In genomic region chr1:33612877-33613487, GRCh38 we compare ENCODE assay signal across 9 cellular contexts.
DNase-seq lines count a peak whose midpoint lies in the region; ATAC-seq, FAIRE-seq and TF ChIP-seq lines count a peak whose summit lies in the region.
"Had no signal": no experiment of that assay in that cellular context is flagged by ENCODE, and none has a peak within 500 bp of the region (broad histone marks: within the 10 kb centered on the region; RNA-seq: fewer than 3 reads in every experiment).

No MANE protein-coding gene starts in this region.

- H3K9me2 ChIP-seq in OCI-LY7 (ENCODE audit: insufficient read depth, low read length): no peaks in the 10 kb centered on the region

- FAIRE-seq in kidney (lab: Jason Lieb, UNC): no peak

- H3K9me3 ChIP-seq in OCI-LY7 (ENCODE audit: low read length): no peaks in the 10 kb centered on the region
- H3K9me3 ChIP-seq in kidney (ENCODE audit: control insufficient read depth in 1 of 2, low read length in 2 of 2): no peaks in the 10 kb centered on the region

- H3K27ac ChIP-seq in OCI-LY7 (ENCODE audit: low read depth, low read length, poor library complexity, severe bottlenecking): no peak overlapping the region
- H3K27ac ChIP-seq in kidney (ENCODE audit: low read depth in 2 of 2, low read length in 2 of 2): no peak overlapping the region

- peak; percentile 83 for TF ChIP-seq CTCF in OCI-LY7 (conservative IDR thresholded peaks at IDR 0.05; ENCODE audit: low read length)
- TF ChIP-seq CTCF in kidney (IDR thresholded peaks at IDR 0.05; ENCODE audit: borderline replicate concordance, extremely low read depth, insufficient read depth): peak; percentile 82

- DNase-seq in ELR (ENCODE audit: low read depth): peak; percentile 76
- DNase-seq in KBM-7: peak; percentile 61
- DNase-seq in OCI-LY7 (ENCODE audit: low spot score): peak; percentile 57
- DNase-seq in T47D (ENCODE audit: low read depth in 1 of 2, low spot score in 1 of 2): peak; percentile 48 to 73
- DNase-seq in kidney: no peak
- DNase-seq in stimulated activated CD8-positive, alpha-beta memory T cell treated with anti-CD3 and anti-CD28 coated beads, Interleukin-2, amount 100 ng/mL, for 48 hours (ENCODE audit: low read depth in 2 of 2): peak; percentile 16 to 25
- no peak for DNase-seq in activated effector memory CD4-positive, alpha-beta T cell treated with anti-CD3 and anti-CD28 coated beads, Interleukin-2, amount 50 U/mL, for 16 hours
- DNase-seq: activated T-cell treated with anti-CD3 and anti-CD28 coated beads, Interleukin-2, amount 50 U/mL, for 4 hours had no signal

- CTCF ChIA-PET in OCI-LY7 (lab: Charles Lee; ENCODE audit: unreplicated experiment): interaction anchor here (0.6 kb wide), 1 partner anchor 53 kb away, joined by 3 read pairs; no protein-coding TSS in a partner anchor

- intact Hi-C loops in OCI-LY7 (cut with micrococcal nuclease; ENCODE audit: unreplicated experiment): loop anchor here (10.0 kb wide), 1 partner anchor 318 kb away; no protein-coding TSS in a partner anchor
- intact Hi-C loops in kidney (cut with DNase I): no loop called here

- BruUV-seq in OCI-LY7 (replicated peaks; lab: Mats Ljungman, UMichigan): no TSS peak

- POLR2A ChIA-PET in OCI-LY7 (lab: Charles Lee): interaction anchor here (0.7 to 1.2 kb wide), 2 partner anchors 680 to 833 kb away, joined by 3 read pairs; no protein-coding TSS in a partner anchor

- in situ Hi-C loops in KBM-7 (cut with MboI; ENCODE audit: low pct_unique_long_range_greater_than_20kb, low sequenced_read_pairs): loop anchor here (25.0 kb wide), 1 partner anchor 676 kb away; no protein-coding TSS in a partner anchor
- in situ Hi-C loops in T47D (cut with HindIII; ENCODE audit: low pct_unique_long_range_greater_than_20kb, low sequenced_read_pairs): no loop called here

- H3K4me3 ChIP-seq in OCI-LY7 (ENCODE audit: low read depth, low read length, poor library complexity, severe bottlenecking): no peak overlapping the region
- no peak overlapping the region for H3K4me3 ChIP-seq in kidney (ENCODE audit: low read length in 2 of 2)

- no peaks in the 10 kb centered on the region for H3K36me3 ChIP-seq in OCI-LY7 (ENCODE audit: insufficient read depth, low read length)
- H3K36me3 ChIP-seq in kidney (ENCODE audit: control insufficient read depth in 1 of 2, insufficient read depth in 2 of 2, low read length in 2 of 2): no peaks in the 10 kb centered on the region

- H3K79me2 ChIP-seq in OCI-LY7 (ENCODE audit: insufficient read depth, low read depth, low read length): no peaks in the 10 kb centered on the region

- no peak overlapping the region for H2AFZ ChIP-seq in OCI-LY7 (ENCODE audit: low read length)

- no peak overlapping the region for H3K9ac ChIP-seq in kidney (ENCODE audit: low read length in 2 of 2)

- no peak overlapping the region for H3K4me2 ChIP-seq in OCI-LY7 (ENCODE audit: low read length)

- ATAC-seq in GM21515 (IDR thresholded peaks at IDR 0.05; ENCODE audit: unreplicated experiment): no peak

- no peaks in the 10 kb centered on the region for H3K4me1 ChIP-seq in OCI-LY7 (ENCODE audit: insufficient read depth, low read length, poor library complexity, severe bottlenecking)
- no peaks in the 10 kb centered on the region for H3K4me1 ChIP-seq in kidney (ENCODE audit: control insufficient read depth in 1 of 2, insufficient read depth in 1 of 2, low read depth in 1 of 2, low read length in 2 of 2)

- no peaks in the 10 kb centered on the region for H4K20me1 ChIP-seq in OCI-LY7 (ENCODE audit: insufficient read depth, low read length)

Comparison
In these comparisons a context has a peak if more than half of its experiments do, and no peak if none do; other contexts are left out.
1. DNase-seq: peak in ELR (single experiment), KBM-7 (single experiment), OCI-LY7 (single experiment), T47D (2 of 2) and stimulated activated CD8-positive, alpha-beta memory T cell treated with anti-CD3 and anti-CD28 coated beads, Interleukin-2, amount 100 ng/mL, for 48 hours (2 of 2); none in kidney (single experiment) and activated effector memory CD4-positive, alpha-beta T cell treated with anti-CD3 and anti-CD28 coated beads, Interleukin-2, amount 50 U/mL, for 16 hours (single experiment).